ENCODE assay signal across 8 cellular contexts in the genomic region with DNA sequence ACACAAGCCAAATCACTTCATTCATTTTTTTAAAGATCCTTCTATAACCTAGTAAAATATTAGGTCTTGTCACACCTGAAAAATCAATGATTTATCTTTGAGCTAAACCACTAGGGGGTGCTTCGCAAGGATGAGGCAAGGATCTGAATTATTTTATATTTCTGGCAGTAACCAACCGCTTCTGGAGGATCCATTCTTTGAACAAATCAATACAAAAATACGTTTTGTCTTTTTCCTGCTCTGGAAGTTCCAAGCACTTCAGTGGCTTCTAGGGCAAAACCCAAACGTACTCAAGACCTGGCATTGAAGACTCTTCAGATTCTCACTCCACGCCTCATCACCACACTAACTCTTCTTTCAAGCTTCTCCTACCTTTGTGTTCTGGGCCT. TPM values are rescaled to one million over a fixed set of nuclear protein-coding genes. Genes with fewer than 3 reads are reported as not detected.
A peak's percentile ranks its signal among the peaks of the same experiment; 100 is the strongest.
DNase-seq lines count a peak whose midpoint lies in the region; ATAC-seq and TF ChIP-seq lines count a peak whose summit lies in the region.

No MANE protein-coding gene starts in this region.

- peak overlapping the region; percentile 47 for H2AFZ ChIP-seq in hepatocyte

- in situ Hi-C loops in HAP-1 (cut with MboI; ENCODE audit: low sequenced_read_pairs), result loop anchor here (10.0 kb wide), 1 partner anchor 853 kb away; no protein-coding TSS in a partner anchor

- H3K4me2 ChIP-seq in hepatocyte (peak overlapping the region; percentile 77), skeletal muscle satellite cell (ENCODE audit: low read length) (peak overlapping the region; percentile 73)

- 0% methylated on average over 5 of the region's 5 CpGs for WGBS in hepatocyte (ENCODE audit: low lambda C conversion rate, missing lambda C conversion rate)

- H3K36me3 ChIP-seq in HAP-1 (replicated peaks) (peaks cover 21% of the 10 kb centered on the region), hepatocyte (replicated peaks; ENCODE audit: insufficient read depth, low read depth) (no peaks in the 10 kb centered on the region), skeletal muscle satellite cell (ENCODE audit: insufficient read depth, low read length) (peaks cover 14% of the 10 kb centered on the region)

- H3K4me3 ChIP-seq in HAP-1, result peak overlapping the region; percentile 67
- peak overlapping the region; percentile 63 for H3K4me3 ChIP-seq in hepatocyte
- H3K4me3 ChIP-seq in skeletal muscle satellite cell (ENCODE audit: low read length), result peak overlapping the region; percentile 78

- H3K9me3 ChIP-seq in HAP-1, result no peaks in the 10 kb centered on the region
- no peaks in the 10 kb centered on the region for H3K9me3 ChIP-seq in hepatocyte (ENCODE audit: low read depth)
- H3K9me3 ChIP-seq in skeletal muscle satellite cell (replicated peaks; ENCODE audit: low read length), result no peaks in the 10 kb centered on the region

- TF ChIP-seq CTCF in hepatocyte (IDR thresholded peaks at IDR 0.05; ENCODE audit: poor library complexity), result peak; percentile 63

- H3K27ac ChIP-seq in hepatocyte, result peak overlapping the region; percentile 92

- no peaks in the 10 kb centered on the region for H3K9me3 Mint-ChIP-seq in activated naive CD8-positive, alpha-beta T cell treated with anti-CD3 and anti-CD28 coated beads, Interleukin-2, amount 50 U/mL, for 24 hours

- peaks cover 22% of the 10 kb centered on the region for H3K36me3 Mint-ChIP-seq in activated naive CD8-positive, alpha-beta T cell treated with anti-CD3 and anti-CD28 coated beads, Interleukin-2, amount 50 U/mL, for 24 hours (ENCODE audit: low read depth)

- H3K4me1 ChIP-seq in HAP-1, result peaks cover 20% of the 10 kb centered on the region
- H3K4me1 ChIP-seq in hepatocyte (ENCODE audit: insufficient read depth), result peaks cover 8% of the 10 kb centered on the region
- peaks cover 21% of the 10 kb centered on the region for H3K4me1 ChIP-seq in skeletal muscle satellite cell (ENCODE audit: control insufficient read depth, insufficient read depth, low read length)

- peaks cover 40% of the 10 kb centered on the region for H3K79me2 ChIP-seq in hepatocyte

- peak overlapping the region; percentile 98 for H3K27ac Mint-ChIP-seq in activated naive CD8-positive, alpha-beta T cell treated with anti-CD3 and anti-CD28 coated beads, Interleukin-2, amount 50 U/mL, for 24 hours

- H3K27me3 Mint-ChIP-seq in activated naive CD8-positive, alpha-beta T cell treated with anti-CD3 and anti-CD28 coated beads, Interleukin-2, amount 50 U/mL, for 24 hours, result no peaks in the 10 kb centered on the region

- no peak for ATAC-seq in activated naive CD8-positive, alpha-beta T cell treated with anti-CD3 and anti-CD28 coated beads, Interleukin-2, amount 50 U/mL, for 24 hours

- H3K9me2 ChIP-seq in hepatocyte (replicated peaks; ENCODE audit: insufficient read depth), result no peaks in the 10 kb centered on the region

- peaks cover 57% of the 10 kb centered on the region for H3K4me1 Mint-ChIP-seq in activated naive CD8-positive, alpha-beta T cell treated with anti-CD3 and anti-CD28 coated beads, Interleukin-2, amount 50 U/mL, for 24 hours

- DNase-seq in NCI-H2081 (lab: John Stamatoyannopoulos, UW) (peak; percentile 43 to 53), NCI-H2081 treated with DMSO at 0.1 percent for 48 hours (lab: John Stamatoyannopoulos, UW) (no peak), HAP-1 (ENCODE audit: low spot score in 2 of 2) (peak; percentile 20 to 34), NCI-H2196 (lab: John Stamatoyannopoulos, UW; ENCODE audit: unreplicated experiment) (peak; percentile 76), hepatocyte (ENCODE audit: low spot score) (peak; percentile 53), HuH-7 (ENCODE audit: low spot score) (no peak)
- DNase-seq in activated naive CD8-positive, alpha-beta T cell treated with anti-CD3 and anti-CD28 coated beads, Interleukin-2, amount 50 U/mL, for 24 hours, result no peak

- H3K4me3 Mint-ChIP-seq in activated naive CD8-positive, alpha-beta T cell treated with anti-CD3 and anti-CD28 coated beads, Interleukin-2, amount 50 U/mL, for 24 hours, result peak overlapping the region; percentile 93

- peaks cover 6% of the 10 kb centered on the region; the same call in 1 of the 2 replicates for H3K27me3 ChIP-seq in HAP-1 (ENCODE audit: low read depth)
- H3K27me3 ChIP-seq in hepatocyte, result peaks cover 7% of the 10 kb centered on the region
- peaks cover 15% of the 10 kb centered on the region for H3K27me3 ChIP-seq in skeletal muscle satellite cell (ENCODE audit: control insufficient read depth, insufficient read depth, low read length)

- no peaks in the 10 kb centered on the region for H4K20me1 ChIP-seq in hepatocyte (ENCODE audit: insufficient read depth, poor library complexity, severe bottlenecking)

- H3K9ac ChIP-seq in skeletal muscle satellite cell (ENCODE audit: low read depth, low read length), result peak overlapping the region; percentile 96

RNA-seq across cellular contexts. Expression of a gene that starts 0.5 kb away (rescaled TPM):
- 29.5 and 36.0 TPM in 2 replicates for total RNA-seq in hepatocyte
- 25.4 and 27.0 TPM in 2 replicates for polyA plus RNA-seq in hepatocyte
- 36.5 and 40.6 TPM in 2 replicates for total RNA-seq in skeletal muscle satellite cell (2012; rRNA removed)

RNA-seq across cellular contexts. Expression of a gene that starts 14.2 kb away (rescaled TPM):
- total RNA-seq in hepatocyte, result 18.9 and 20.3 TPM in 2 replicates
- 24.9 and 29.7 TPM in 2 replicates for polyA plus RNA-seq in hepatocyte
- 2.3 and 3.5 TPM in 2 replicates for total RNA-seq in skeletal muscle satellite cell (2012; rRNA removed)

RNA-seq across cellular contexts. Expression of a gene that starts 38.3 kb away (rescaled TPM):
- total RNA-seq in hepatocyte, result 6.5 and 6.6 TPM in 2 replicates
- polyA plus RNA-seq in hepatocyte, result 9.1 and 11.9 TPM in 2 replicates
- 12.5 and 15.2 TPM in 2 replicates for total RNA-seq in skeletal muscle satellite cell (2012; rRNA removed)

Comparison
In these comparisons a context has a peak if more than half of its experiments do, and no peak if none do; other contexts are left out.
1. DNase-seq: peak in NCI-H2081 (2 of 2), HAP-1 (2 of 2), NCI-H2196 (single experiment) and hepatocyte (single experiment); none in NCI-H2081 treated with DMSO at 0.1 percent for 48 hours (single experiment), activated naive CD8-positive, alpha-beta T cell treated with anti-CD3 and anti-CD28 coated beads, Interleukin-2, amount 50 U/mL, for 24 hours (single experiment) and HuH-7 (single experiment).
2. Peak in every context shown above with its lines, with median percentiles within 50 percentile points of each other: H3K4me3 ChIP-seq.